ENCODE assay signal across 19 cellular contexts in genomic region chr11:66464916-66465315, GRCh38. TPM values are rescaled to one million over a fixed set of nuclear protein-coding genes. Genes with fewer than 3 reads are reported as not detected.
DNase-seq lines count a peak whose midpoint lies in the region; ATAC-seq, FAIRE-seq and TF ChIP-seq lines count a peak whose summit lies in the region.
"Had no signal": no experiment of that assay in that cellular context is flagged by ENCODE, and none has a peak within 500 bp of the region (broad histone marks: within the 10 kb centered on the region; RNA-seq: fewer than 3 reads in every experiment).

No MANE protein-coding gene starts in this region.

- no peaks in the 10 kb centered on the region for H3K27me3 Mint-ChIP-seq in activated T-helper 17 cell treated with anti-CD3 and anti-CD28 coated beads, Interleukin-2, amount 50 U/mL, for 72 hours
- H3K27me3 Mint-ChIP-seq in nephron (ENCODE audit: low read depth) = peaks cover 4% of the 10 kb centered on the region
- H3K27me3 Mint-ChIP-seq: activated T-cell treated with anti-CD3 and anti-CD28 coated beads, Interleukin-2, amount 50 U/mL, for 24 hours had no signal

- peak overlapping the region; percentile 85 for H3K27ac ChIP-seq in BLaER1

- peaks cover 24% of the 10 kb centered on the region for H4K20me1 ChIP-seq in BLaER1

- H3K27me3 ChIP-seq in BLaER1 = no peaks in the 10 kb centered on the region
- H3K27me3 ChIP-seq: sigmoid colon had no signal

- H3K36me3 ChIP-seq in BLaER1 = peaks cover 3% of the 10 kb centered on the region

- DNase-seq in HTR-8/SVneo (ENCODE audit: insufficient read length, low spot score) (no peak), RKO (ENCODE audit: low spot score) (no peak), GF-D8 (lab: John Stamatoyannopoulos, UW) (no peak)
- DNase-seq: ACHN; activated CD4-positive, alpha-beta T cell treated with anti-CD3 and anti-CD28 coated beads for 1 hour; activated naive CD4-positive, alpha-beta T cell; activated T-cell treated with anti-CD3 and anti-CD28 coated beads, Interleukin-2, amount 50 U/mL, for 24 hours; DMS153; NCI-H1694; NCI-H526 treated with DMSO at 0.1 percent for 48 hours; posterior cingulate gyrus; sigmoid colon; substantia nigra had no signal

- peak overlapping the region; percentile 80 for H3K4me3 ChIP-seq in BLaER1
- H3K4me3 ChIP-seq: sigmoid colon had no signal

- ATAC-seq in activated T-helper 17 cell treated with anti-CD3 and anti-CD28 coated beads, Interleukin-2, amount 50 U/mL, for 72 hours (replicated peaks) = no peak
- ATAC-seq in HG03457 (IDR thresholded peaks at IDR 0.05; ENCODE audit: unreplicated experiment) (no peak), HG02981 (IDR thresholded peaks at IDR 0.05; ENCODE audit: unreplicated experiment) (no peak)

- peaks cover 22% of the 10 kb centered on the region for H3K9me3 ChIP-seq in BLaER1
- H3K9me3 ChIP-seq: sigmoid colon had no signal

- peak overlapping the region; percentile 79 for H3K9ac ChIP-seq in BLaER1

- no peak overlapping the region for H3K27ac Mint-ChIP-seq in activated T-helper 17 cell treated with anti-CD3 and anti-CD28 coated beads, Interleukin-2, amount 50 U/mL, for 72 hours
- peak overlapping the region; percentile 51 to 89 (median 62) for H3K27ac Mint-ChIP-seq in nephron
- H3K27ac Mint-ChIP-seq: activated T-cell treated with anti-CD3 and anti-CD28 coated beads, Interleukin-2, amount 50 U/mL, for 24 hours had no signal

- peak overlapping the region; percentile 73 for H3K4me3 Mint-ChIP-seq in activated T-helper 17 cell treated with anti-CD3 and anti-CD28 coated beads, Interleukin-2, amount 50 U/mL, for 72 hours
- peak overlapping the region; percentile 92 to 96 (median 95) for H3K4me3 Mint-ChIP-seq in nephron
- H3K4me3 Mint-ChIP-seq: activated T-cell treated with anti-CD3 and anti-CD28 coated beads, Interleukin-2, amount 50 U/mL, for 24 hours had no signal

- peak; percentile 9 for FAIRE-seq in HTR-8/SVneo (lab: Jason Lieb, UNC)

- peak overlapping the region; percentile 99 for H3K4me2 ChIP-seq in BLaER1

- peaks cover 53% of the 10 kb centered on the region for H3K4me1 ChIP-seq in BLaER1

- H3K4me1 Mint-ChIP-seq in activated T-helper 17 cell treated with anti-CD3 and anti-CD28 coated beads, Interleukin-2, amount 50 U/mL, for 72 hours = peaks cover 10% of the 10 kb centered on the region
- peaks cover 16% of the 10 kb centered on the region for H3K4me1 Mint-ChIP-seq in nephron

- no peak for TF ChIP-seq CTCF in nephron (IDR thresholded peaks at IDR 0.05; ENCODE audit: unreplicated experiment in 3 of 3)

- H3K9me3 Mint-ChIP-seq in activated T-helper 17 cell treated with anti-CD3 and anti-CD28 coated beads, Interleukin-2, amount 50 U/mL, for 72 hours = no peaks in the 10 kb centered on the region
- peaks cover 6% of the 10 kb centered on the region for H3K9me3 Mint-ChIP-seq in nephron
- H3K9me3 Mint-ChIP-seq: activated T-cell treated with anti-CD3 and anti-CD28 coated beads, Interleukin-2, amount 50 U/mL, for 24 hours had no signal

- peaks cover 5% of the 10 kb centered on the region for H3K36me3 Mint-ChIP-seq in activated T-helper 17 cell treated with anti-CD3 and anti-CD28 coated beads, Interleukin-2, amount 50 U/mL, for 72 hours (ENCODE audit: low read depth)
- peaks cover under 1% of the 10 kb centered on the region for H3K36me3 Mint-ChIP-seq in nephron (ENCODE audit: low read depth)

RNA-seq across cellular contexts. Expression of gene PELI3, which starts 1.8 kb away (rescaled TPM):
- total RNA-seq in activated T-helper 17 cell treated with anti-CD3 and anti-CD28 coated beads, Interleukin-2, amount 50 U/mL, for 72 hours = 10 to 100 TPM in 1 of 2 donors, 1 to 10 TPM in 1; 8.1 to 17.5 TPM

RNA-seq across cellular contexts. Expression of gene DPP3, which starts 15.3 kb away (rescaled TPM):
- 100 to 1,000 TPM in 1 of 2 donors, 10 to 100 TPM in 1; 67.9 to 117 TPM for total RNA-seq in activated T-helper 17 cell treated with anti-CD3 and anti-CD28 coated beads, Interleukin-2, amount 50 U/mL, for 72 hours

RNA-seq across cellular contexts. Expression of gene MRPL11, which starts 26.3 kb away (rescaled TPM):
- 100 to 1,000 TPM in 1 of 2 donors, 10 to 100 TPM in 1; 56.1 to 131 TPM for total RNA-seq in activated T-helper 17 cell treated with anti-CD3 and anti-CD28 coated beads, Interleukin-2, amount 50 U/mL, for 72 hours

RNA-seq across cellular contexts. Expression of gene NPAS4, which starts 44.1 kb away (rescaled TPM):
- total RNA-seq in activated T-helper 17 cell treated with anti-CD3 and anti-CD28 coated beads, Interleukin-2, amount 50 U/mL, for 72 hours = under 1 TPM; 0.21 to 0.28 TPM
- total RNA-seq: dermis microvascular lymphatic vessel endothelial cell had no signal

RNA-seq across cellular contexts. Expression of gene BBS1, which starts 45.5 kb away (rescaled TPM):
- total RNA-seq in activated T-helper 17 cell treated with anti-CD3 and anti-CD28 coated beads, Interleukin-2, amount 50 U/mL, for 72 hours = 10 to 100 TPM; 16.4 to 17.2 TPM
